In the genomic region with DNA sequence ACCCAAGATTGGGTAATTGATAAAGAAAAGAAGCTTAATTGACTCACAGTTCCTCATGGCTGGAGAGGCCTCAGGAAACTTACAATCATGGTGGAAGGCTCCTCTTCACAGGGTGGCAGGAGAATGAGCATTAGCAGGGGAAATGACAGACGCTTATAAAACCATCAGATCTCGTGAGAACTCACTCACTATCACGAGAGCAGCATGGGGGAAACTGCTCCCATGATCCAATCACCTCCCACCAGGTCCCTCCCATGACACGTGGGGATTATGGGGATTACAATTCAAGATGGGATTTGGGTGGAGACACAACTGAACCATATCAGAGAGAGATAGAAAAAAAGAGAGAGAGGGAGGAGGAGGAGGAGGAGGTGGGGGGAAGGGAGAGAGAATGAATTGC, we compare ENCODE assay signal across 11 cellular contexts. TPM values are rescaled to one million over a fixed set of nuclear protein-coding genes. Genes with fewer than 3 reads are reported as not detected.
A peak's percentile ranks its signal among the peaks of the same experiment; 100 is the strongest.
DNase-seq lines count a peak whose midpoint lies in the region; ATAC-seq and TF ChIP-seq lines count a peak whose summit lies in the region.
"Not testable (repeated sequence)": the region's sequence is repeated elsewhere in the genome, so short reads cannot be mapped to it uniquely, and the experiment has no call there.
"Had no signal": no experiment of that assay in that cellular context is flagged by ENCODE, and none has a peak within 500 bp of the region (broad histone marks: within the 10 kb centered on the region; RNA-seq: fewer than 3 reads in every experiment).

No MANE protein-coding gene starts in this region.

- H3K4me3 Mint-ChIP-seq in GM23338, endodermal cell, mesothelial cell of epicardium, neural progenitor cell, type B pancreatic cell: not testable (repeated sequence)

- H3K79me2 ChIP-seq in GM23338 (replicated peaks; ENCODE audit: insufficient read depth); neural progenitor cell (ENCODE audit: low read depth): not testable (repeated sequence)

- H4K20me1 ChIP-seq in GM23338 (replicated peaks; ENCODE audit: insufficient read depth); neural progenitor cell (ENCODE audit: low read depth): not testable (repeated sequence)

- not testable (repeated sequence) for H3K9me2 ChIP-seq in GM23338 (ENCODE audit: insufficient read depth)

- H3K36me3 Mint-ChIP-seq in GM23338 (ENCODE audit: low read depth); endodermal cell (ENCODE audit: low read depth); mesothelial cell of epicardium; neural progenitor cell; type B pancreatic cell: not testable (repeated sequence)

- not testable (repeated sequence) for H3K4me3 ChIP-seq in GM23338; endodermal cell (ENCODE audit: low read length); neural progenitor cell
- H3K4me3 ChIP-seq in adipocyte (ENCODE audit: low read length), result peak overlapping the region; percentile 46

- not testable (repeated sequence) for H3K9me3 ChIP-seq in adipocyte (ENCODE audit: control insufficient read depth, low read length); endodermal cell (ENCODE audit: control insufficient read depth, low read length); neural progenitor cell (ENCODE audit: low read depth)

- H3K9me3 Mint-ChIP-seq in GM23338, endodermal cell, mesothelial cell of epicardium, neural progenitor cell, type B pancreatic cell: not testable (repeated sequence)

- H3F3A ChIP-seq in GM23338 (replicated peaks; ENCODE audit: low read depth), result not testable (repeated sequence)
- H3F3A ChIP-seq in neural progenitor cell (ENCODE audit: low read depth), result peaks cover 21% of the 10 kb centered on the region

- in situ Hi-C loops in SK-MEL-5 (cut with HindIII; ENCODE audit: low pct_unique_long_range_greater_than_20kb, low sequenced_read_pairs), result not testable (repeated sequence)

- peak overlapping the region; percentile 25 for H3K9ac ChIP-seq in adipocyte (ENCODE audit: low read length)
- H3K9ac ChIP-seq in endodermal cell (ENCODE audit: extremely low read depth, low read length, poor library complexity, severe bottlenecking); neural progenitor cell: not testable (repeated sequence)

- H2AFZ ChIP-seq in GM23338; neural progenitor cell (replicated peaks): not testable (repeated sequence)

- H3K4me1 ChIP-seq in GM23338 (ENCODE audit: insufficient read depth), result not testable (repeated sequence)
- H3K4me1 ChIP-seq in adipocyte (ENCODE audit: control insufficient read depth, insufficient read depth, low read length) (peaks cover 36% of the 10 kb centered on the region), endodermal cell (ENCODE audit: control insufficient read depth, insufficient read depth, low read length) (peaks cover 10% of the 10 kb centered on the region), neural progenitor cell (peaks cover 33% of the 10 kb centered on the region)

- not testable (repeated sequence) for DNase-seq in GM23338 (ENCODE audit: low spot score); adipocyte (ENCODE audit: low read depth); endodermal cell; mesothelial cell of epicardium (ENCODE audit: low spot score in 2 of 2, unreplicated experiment in 2 of 2); neural progenitor cell (ENCODE audit: low spot score); type B pancreatic cell (ENCODE audit: extremely low spot score, unreplicated experiment)
- peak; percentile 21 for DNase-seq in NCI-H82 (lab: John Stamatoyannopoulos, UW)
- peak; percentile 77 for DNase-seq in SK-MEL-5 (ENCODE audit: low read depth, low spot score)

- H3K27me3 Mint-ChIP-seq in GM23338 (ENCODE audit: insufficient read depth, low read depth, poor library complexity); mesothelial cell of epicardium (ENCODE audit: low read depth); neural progenitor cell (ENCODE audit: insufficient read depth, low read depth); type B pancreatic cell: not testable (repeated sequence)
- H3K27me3 Mint-ChIP-seq in endodermal cell (ENCODE audit: insufficient read depth), result peaks cover 11% of the 10 kb centered on the region

- TF ChIP-seq CTCF in GM23338 (conservative IDR thresholded peaks at IDR 0.05; ENCODE audit: low read depth in 2 of 2); endodermal cell (conservative IDR thresholded peaks at IDR 0.05); mesothelial cell of epicardium (IDR thresholded peaks at IDR 0.05; ENCODE audit: unreplicated experiment); neural progenitor cell (IDR thresholded peaks at IDR 0.05); type B pancreatic cell (conservative IDR thresholded peaks at IDR 0.05): not testable (repeated sequence)

- H3K4me2 ChIP-seq in GM23338, result not testable (repeated sequence)
- peak overlapping the region; percentile 12 for H3K4me2 ChIP-seq in neural progenitor cell

- not testable (repeated sequence) for H3K36me3 ChIP-seq in GM23338 (ENCODE audit: insufficient read depth); adipocyte (ENCODE audit: control insufficient read depth, insufficient read depth, low read length, severe bottlenecking); endodermal cell (ENCODE audit: control insufficient read depth, insufficient read depth, low read length); neural progenitor cell

- not testable (repeated sequence) for ATAC-seq in GM23338

- not testable (repeated sequence) for H3K27me3 ChIP-seq in GM23338 (ENCODE audit: insufficient read depth); adipocyte (replicated peaks; ENCODE audit: control insufficient read depth, insufficient read depth, low read length); endodermal cell (ENCODE audit: control insufficient read depth, insufficient read depth, low read length, poor library complexity, severe bottlenecking); neural progenitor cell

- H3K27ac ChIP-seq in GM23338 (ENCODE audit: low read depth), result peak overlapping the region; percentile 14; the same call in 1 of the 2 replicates
- H3K27ac ChIP-seq in endodermal cell (ENCODE audit: low read depth, low read length); neural progenitor cell: not testable (repeated sequence)

- not testable (repeated sequence) for H3K27ac Mint-ChIP-seq in GM23338, neural progenitor cell
- H3K27ac Mint-ChIP-seq in endodermal cell (peak overlapping the region; percentile 33), mesothelial cell of epicardium (peak overlapping the region; percentile 56), type B pancreatic cell (peak overlapping the region; percentile 13)

- 49 to 92% methylated on average over 2 to 4 of the region's 4 CpGs for WGBS in endodermal cell (ENCODE audit: insufficient coverage in 1 of 2, insufficient read length in 1 of 2), 2 experiments

- H3K4me1 Mint-ChIP-seq in GM23338 (peaks cover 13% of the 10 kb centered on the region; the same call in 2 of the 3 replicates), endodermal cell (peaks cover 24% of the 10 kb centered on the region), mesothelial cell of epicardium (peaks cover 19% of the 10 kb centered on the region), neural progenitor cell (peaks cover 12% of the 10 kb centered on the region)
- H3K4me1 Mint-ChIP-seq in type B pancreatic cell (ENCODE audit: unreplicated experiment), result not testable (repeated sequence)

RNA-seq across cellular contexts. Expression of a gene that starts 13.9 kb away (rescaled TPM):
- total RNA-seq in GM23338 (2014; rRNA removed; shearing (Covaris generic)), result 1.4 TPM in 1 of 2 replicates, not detected in the other
- polyA plus RNA-seq in GM23338 (2016; fragmentation: Nextera tagmentation; extraction: Ambion mirVana), result 0.15 and 0.54 TPM in 2 replicates
- 5.7 and 8.5 TPM in 2 replicates for total RNA-seq in SK-MEL-5 (2014; rRNA removed; shearing (Covaris generic))
- polyA plus RNA-seq in SK-MEL-5 (2015; cell fraction: cytosol; rRNA removed), result 2.6 and 4.6 TPM in 2 replicates
- 67.5 and 70.3 TPM in 2 replicates for polyA plus RNA-seq in SK-MEL-5 (2015; cell fraction: nucleus; rRNA removed)
- under 1 TPM in 1 of 2 donors, not detected in 1; 0.42 TPM for total RNA-seq in endodermal cell
- polyA plus RNA-seq in endodermal cell (2013, experiment 1 of 2), result 0.18 TPM
- polyA plus RNA-seq in endodermal cell (2013, experiment 2 of 2), result 0.17 TPM
- not detected in 3 replicates for total RNA-seq in mesothelial cell of epicardium
- 1.2 TPM in 1 of 2 replicates, not detected in the other for total RNA-seq in neural progenitor cell (ENCODE audit: low replicate concordance)
- 0.46 and 0.74 TPM in 2 replicates for total RNA-seq in type B pancreatic cell (ENCODE audit: low replicate concordance)
- total RNA-seq: A172; B cell; CD8-positive, alpha-beta T cell had no signal
